Comparison of ENCODE assay signal across 8 cellular contexts in the genomic region with DNA sequence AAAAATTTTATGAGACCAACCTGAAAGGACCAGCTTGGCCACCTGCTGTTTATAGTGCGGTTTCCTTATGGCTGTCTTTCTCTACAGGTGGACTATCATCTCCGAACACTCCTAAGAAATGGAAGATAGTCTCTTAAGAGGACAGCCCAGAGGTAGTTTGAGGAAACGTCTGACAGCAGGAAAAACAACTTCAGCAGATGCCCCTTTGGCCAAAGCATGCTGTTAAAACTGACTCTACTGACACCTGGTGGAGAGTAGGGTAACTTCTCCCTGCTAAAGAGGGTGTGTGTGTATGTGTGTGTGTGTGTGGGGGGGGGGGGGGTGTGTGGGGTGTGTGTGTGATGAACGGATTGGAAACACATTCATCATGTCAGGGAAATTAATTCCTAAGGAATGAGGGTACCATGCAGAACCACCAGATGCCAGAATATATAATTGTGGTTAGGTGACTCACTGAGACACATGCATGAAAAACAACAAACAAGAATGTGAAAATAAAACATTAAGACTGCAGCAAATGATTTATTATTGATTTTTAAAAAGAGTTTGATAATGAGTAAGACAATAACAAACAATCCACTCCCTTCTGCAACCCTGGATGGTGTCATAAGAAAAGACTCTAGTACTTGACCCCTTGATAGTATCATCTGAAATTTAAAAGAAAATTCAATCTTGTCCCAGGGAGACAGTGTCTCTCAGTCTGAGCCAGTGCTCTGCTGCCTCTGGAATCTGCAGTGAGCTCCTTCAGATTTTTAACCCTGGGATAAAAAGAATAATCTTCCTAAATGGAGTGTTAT.
A peak's percentile ranks its signal among the peaks of the same experiment; 100 is the strongest.
DNase-seq lines count a peak whose midpoint lies in the region; ATAC-seq and TF ChIP-seq lines count a peak whose summit lies in the region.

No MANE protein-coding gene starts in this region.

- no peaks in the 10 kb centered on the region for H3K9me3 ChIP-seq in gastroesophageal sphincter
- H3K9me3 ChIP-seq in osteoblast (ENCODE audit: low read depth, low read length), result no peaks in the 10 kb centered on the region

- 15 to 22% methylated on average over 4 of the region's 4 CpGs for WGBS in gastroesophageal sphincter (ENCODE audit: low coverage in 1 of 2), 2 donors

- H3K4me3 Mint-ChIP-seq in activated T-cell treated with anti-CD3 and anti-CD28 coated beads, Interleukin-2, amount 50 U/mL, for 72 hours, result no peak overlapping the region

- H3K36me3 Mint-ChIP-seq in activated T-cell treated with anti-CD3 and anti-CD28 coated beads, Interleukin-2, amount 50 U/mL, for 72 hours (ENCODE audit: insufficient read depth in 2 of 2), result no peaks in the 10 kb centered on the region

- H3K27me3 Mint-ChIP-seq in activated T-cell treated with anti-CD3 and anti-CD28 coated beads, Interleukin-2, amount 50 U/mL, for 72 hours (ENCODE audit: low read depth), result peaks cover 31% of the 10 kb centered on the region

- DNase-seq in DMS153 (lab: John Stamatoyannopoulos, UW) (peak; percentile 7), NCI-H2227 treated with DMSO at 0.1 percent for 48 hours (lab: John Stamatoyannopoulos, UW) (peak; percentile 40), osteoblast (ENCODE audit: insufficient read length, low spot score, missing footprints) (peak; percentile 29)
- DNase-seq in activated T-cell treated with anti-CD3 and anti-CD28 coated beads, Interleukin-2, amount 50 U/mL, for 72 hours, result peak; percentile 28 to 36
- no peak for DNase-seq in activated CD4-positive, CD25-positive, alpha-beta regulatory T cell (lab: John Stamatoyannopoulos, UW)

- TF ChIP-seq POLR2A in gastroesophageal sphincter (IDR thresholded peaks at IDR 0.05), result no peak

- H3K4me3 ChIP-seq in gastroesophageal sphincter (no peak overlapping the region), osteoblast (ENCODE audit: insufficient read depth, low read length) (no peak overlapping the region)

- no peaks in the 10 kb centered on the region for H3K27me3 ChIP-seq in gastroesophageal sphincter
- H3K27me3 ChIP-seq in osteoblast (ENCODE audit: insufficient read depth, low read length), result no peaks in the 10 kb centered on the region

- H3K4me1 ChIP-seq in gastroesophageal sphincter (peaks cover 8 to 53% (median 14%) of the 10 kb centered on the region in 3 donors), osteoblast (ENCODE audit: insufficient read depth, low read length) (peaks cover 18% of the 10 kb centered on the region)

- TF ChIP-seq EP300 in gastroesophageal sphincter (IDR thresholded peaks at IDR 0.05), result no peak

- TF ChIP-seq CTCF in gastroesophageal sphincter (IDR thresholded peaks at IDR 0.05) (peak; percentile 54 to 79 (median 74)), osteoblast (IDR thresholded peaks at IDR 0.05; ENCODE audit: extremely low read depth, low read depth, low read length) (peak; percentile 84)

- no peaks in the 10 kb centered on the region for H4K20me1 ChIP-seq in osteoblast (ENCODE audit: insufficient read depth, low read length)

- ATAC-seq in GM19043 (IDR thresholded peaks at IDR 0.05; ENCODE audit: low read depth, unreplicated experiment) (peak; percentile 87), HG03108 (IDR thresholded peaks at IDR 0.05; ENCODE audit: unreplicated experiment) (peak; percentile 78), gastroesophageal sphincter (peak; percentile 54)
- ATAC-seq in activated T-cell treated with anti-CD3 and anti-CD28 coated beads, Interleukin-2, amount 50 U/mL, for 72 hours (replicated peaks in 1 of 2), result peak; percentile 72 to 77

- H3K27ac Mint-ChIP-seq in activated T-cell treated with anti-CD3 and anti-CD28 coated beads, Interleukin-2, amount 50 U/mL, for 72 hours, result no peak overlapping the region

- peak overlapping the region; percentile 33 for H2AFZ ChIP-seq in osteoblast (ENCODE audit: low read length)

- no peaks in the 10 kb centered on the region for H3K36me3 ChIP-seq in gastroesophageal sphincter
- H3K36me3 ChIP-seq in osteoblast (ENCODE audit: insufficient read depth, low read length), result no peaks in the 10 kb centered on the region

- no peaks in the 10 kb centered on the region for H3K9me3 Mint-ChIP-seq in activated T-cell treated with anti-CD3 and anti-CD28 coated beads, Interleukin-2, amount 50 U/mL, for 72 hours

- H3K4me2 ChIP-seq in osteoblast (ENCODE audit: insufficient read depth, low read length), result peak overlapping the region; percentile 47

- H3K79me2 ChIP-seq in osteoblast (ENCODE audit: insufficient read depth, low read length), result no peaks in the 10 kb centered on the region

- peak overlapping the region in 3 of 4 donors; percentile 27 to 64 (median 53) for H3K27ac ChIP-seq in gastroesophageal sphincter
- H3K27ac ChIP-seq in osteoblast (ENCODE audit: low read depth, low read length), result peak overlapping the region; percentile 59

- H3K4me1 Mint-ChIP-seq in activated T-cell treated with anti-CD3 and anti-CD28 coated beads, Interleukin-2, amount 50 U/mL, for 72 hours (ENCODE audit: low read depth), result peaks cover 10% of the 10 kb centered on the region

Comparison
In these comparisons a context has a peak if more than half of its experiments do, and no peak if none do; other contexts are left out.
1. DNase-seq: peak in DMS153 (single experiment), NCI-H2227 treated with DMSO at 0.1 percent for 48 hours (single experiment), activated T-cell treated with anti-CD3 and anti-CD28 coated beads, Interleukin-2, amount 50 U/mL, for 72 hours (2 of 2) and osteoblast (single experiment); none in activated CD4-positive, CD25-positive, alpha-beta regulatory T cell (0 of 4).
2. Peak in every context shown above with its lines, with median percentiles within 50 percentile points of each other: ATAC-seq.